In the genomic region with DNA sequence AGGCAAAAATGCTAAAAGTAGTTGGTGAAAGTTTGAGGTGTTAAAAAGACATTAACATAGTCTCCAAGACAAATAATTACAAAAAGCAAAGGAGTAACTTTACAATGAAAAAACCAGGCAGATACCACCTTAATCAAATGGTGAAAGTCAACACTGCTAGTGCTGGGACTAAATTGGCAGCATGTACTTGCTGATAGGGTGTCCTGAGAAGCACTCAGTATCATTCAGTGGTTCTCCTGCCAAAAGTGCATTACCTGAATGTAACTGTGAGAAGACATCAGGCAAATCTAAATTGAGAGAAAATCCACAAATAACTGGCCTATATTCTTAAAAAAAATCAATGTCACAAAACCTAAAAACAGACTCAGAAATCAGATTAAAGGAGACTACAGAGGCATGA, we compare ENCODE assay signal across 34 cellular contexts.
"Had no signal": no experiment of that assay in that cellular context is flagged by ENCODE, and none has a peak within 500 bp of the region (broad histone marks: within the 10 kb centered on the region; RNA-seq: fewer than 3 reads in every experiment).

No MANE protein-coding gene starts in this region.

- H3K27ac Mint-ChIP-seq: activated B cell treated with CpG ODN at 0.5 μM for 24 hours; activated CD8-positive, alpha-beta T cell treated with anti-CD3 and anti-CD28 coated beads for 36 hours; activated naive CD4-positive, alpha-beta T cell treated with anti-CD3 and anti-CD28 coated beads for 36 hours; activated naive CD4-positive, alpha-beta T cell treated with anti-CD3 and anti-CD28 coated beads, Interleukin-2, amount 50 U/mL, for 24 hours; activated naive CD8-positive, alpha-beta T cell treated with anti-CD3 and anti-CD28 coated beads for 36 hours; activated naive CD8-positive, alpha-beta T cell treated with anti-CD3 and anti-CD28 coated beads, Interleukin-2, amount 50 U/mL, for 24 hours; activated T-helper 1 cell treated with anti-CD3 and anti-CD28 coated beads, Interleukin-12 subunit alpha, Interleukin-12 subunit beta, Interleukin-2, Interleukin-4 antibody, amounts not matched to agents 30 ng/mL and 10 ng/mL and 1 ng/mL, durations not matched to agents 14 hours and 24 hours and 36 hours; activated T-helper 2 cell treated with anti-CD3 and anti-CD28 coated beads, Interferon-gamma antibody, Interleukin-2, Interleukin-4, amounts not matched to agents 10 μg/mL and 5 μg/mL and 100 μg/mL, durations not matched to agents 14 hours and 24 hours and 36 hours; dendritic cell treated with granulocyte-macrophage colony-stimulating factor and Interleukin-4, amounts not matched to agents 40 ng/mL and 50 ng/mL, for 4 days; endodermal cell; T-helper 2 cell treated with Interferon-gamma antibody and Interleukin-4, amounts not matched to agents 5 μg/mL and 100 μg/mL, for 36 hours had no signal

- H3K27me3 Mint-ChIP-seq: activated B cell treated with CpG ODN at 0.5 μM for 24 hours; activated CD8-positive, alpha-beta T cell treated with anti-CD3 and anti-CD28 coated beads for 36 hours; activated naive CD4-positive, alpha-beta T cell treated with anti-CD3 and anti-CD28 coated beads, Interleukin-2, amount 50 U/mL, for 24 hours; activated naive CD8-positive, alpha-beta T cell treated with anti-CD3 and anti-CD28 coated beads for 36 hours; activated naive CD8-positive, alpha-beta T cell treated with anti-CD3 and anti-CD28 coated beads, Interleukin-2, amount 50 U/mL, for 24 hours; dendritic cell treated with granulocyte-macrophage colony-stimulating factor and Interleukin-4, amounts not matched to agents 40 ng/mL and 50 ng/mL, for 4 days; T-helper 17 cell had no signal

- H3K4me3 Mint-ChIP-seq: activated B cell treated with CpG ODN at 0.5 μM for 24 hours; activated CD8-positive, alpha-beta T cell treated with anti-CD3 and anti-CD28 coated beads for 36 hours; activated naive CD4-positive, alpha-beta T cell treated with anti-CD3 and anti-CD28 coated beads for 36 hours; activated naive CD4-positive, alpha-beta T cell treated with anti-CD3 and anti-CD28 coated beads, Interleukin-2, amount 50 U/mL, for 24 hours; activated naive CD8-positive, alpha-beta T cell treated with anti-CD3 and anti-CD28 coated beads for 36 hours; activated naive CD8-positive, alpha-beta T cell treated with anti-CD3 and anti-CD28 coated beads, Interleukin-2, amount 50 U/mL, for 24 hours; activated T-helper 1 cell treated with anti-CD3 and anti-CD28 coated beads, Interleukin-12 subunit alpha, Interleukin-12 subunit beta, Interleukin-2, Interleukin-4 antibody, amounts not matched to agents 30 ng/mL and 10 ng/mL and 1 ng/mL, durations not matched to agents 14 hours and 24 hours and 36 hours; dendritic cell treated with granulocyte-macrophage colony-stimulating factor and Interleukin-4, amounts not matched to agents 40 ng/mL and 50 ng/mL, for 4 days; endodermal cell; T-helper 17 cell; T-helper 2 cell treated with Interferon-gamma antibody and Interleukin-4, amounts not matched to agents 5 μg/mL and 100 μg/mL, for 36 hours had no signal

- H3K27ac ChIP-seq: adrenal gland, body of pancreas, coronary artery, dorsolateral prefrontal cortex, WERI-Rb-1 had no signal

- H3K9me3 Mint-ChIP-seq: activated CD8-positive, alpha-beta T cell treated with anti-CD3 and anti-CD28 coated beads for 36 hours; activated naive CD4-positive, alpha-beta T cell treated with anti-CD3 and anti-CD28 coated beads for 36 hours; activated naive CD4-positive, alpha-beta T cell treated with anti-CD3 and anti-CD28 coated beads, Interleukin-2, amount 50 U/mL, for 24 hours; activated naive CD8-positive, alpha-beta T cell treated with anti-CD3 and anti-CD28 coated beads for 36 hours; activated naive CD8-positive, alpha-beta T cell treated with anti-CD3 and anti-CD28 coated beads, Interleukin-2, amount 50 U/mL, for 24 hours; activated T-helper 1 cell treated with anti-CD3 and anti-CD28 coated beads, Interleukin-12 subunit alpha, Interleukin-12 subunit beta, Interleukin-2, Interleukin-4 antibody, amounts not matched to agents 30 ng/mL and 10 ng/mL and 1 ng/mL, durations not matched to agents 14 hours and 24 hours and 36 hours; activated T-helper 2 cell treated with anti-CD3 and anti-CD28 coated beads, Interferon-gamma antibody, Interleukin-2, Interleukin-4, amounts not matched to agents 10 μg/mL and 5 μg/mL and 100 μg/mL, durations not matched to agents 14 hours and 24 hours and 36 hours; dendritic cell treated with granulocyte-macrophage colony-stimulating factor and Interleukin-4, amounts not matched to agents 40 ng/mL and 50 ng/mL, for 4 days; T-helper 2 cell treated with Interferon-gamma antibody and Interleukin-4, amounts not matched to agents 5 μg/mL and 100 μg/mL, for 36 hours had no signal

- H3K4me1 Mint-ChIP-seq: activated B cell treated with CpG ODN at 0.5 μM for 24 hours; activated naive CD8-positive, alpha-beta T cell treated with anti-CD3 and anti-CD28 coated beads, Interleukin-2, amount 50 U/mL, for 24 hours; endodermal cell had no signal

- H3K4me1 ChIP-seq: adrenal gland, body of pancreas had no signal

- H3K9me3 ChIP-seq: adrenal gland, body of pancreas had no signal

- H3K4me3 ChIP-seq: adrenal gland, body of pancreas, coronary artery, dorsolateral prefrontal cortex had no signal

- FAIRE-seq: frontal cortex had no signal

- DNase-seq: activated B cell treated with CpG ODN at 0.5 μM for 24 hours; activated CD4-positive, alpha-beta T cell treated with anti-CD3 and anti-CD28 coated beads for 48 hours; activated CD4-positive, alpha-beta T cell treated with anti-CD3 and anti-CD28 coated beads, Interleukin-2, amount 50 U/mL, for 1 hour; activated CD4-positive, alpha-beta T cell treated with anti-CD3 and anti-CD28 coated beads, Interleukin-2, amount 50 U/mL, for 48 hours; activated CD8-positive, alpha-beta memory T cell treated with anti-CD3 and anti-CD28 coated beads for 24 hours; activated CD8-positive, alpha-beta T cell treated with anti-CD3 and anti-CD28 coated beads for 36 hours; activated effector memory CD4-positive, alpha-beta T cell treated with anti-CD3 and anti-CD28 coated beads, Interleukin-2, amount 50 U/mL, for 16 hours; activated naive CD4-positive, alpha-beta T cell treated with anti-CD3 and anti-CD28 coated beads for 36 hours; activated naive CD8-positive, alpha-beta T cell treated with anti-CD3 and anti-CD28 coated beads for 36 hours; activated naive CD8-positive, alpha-beta T cell treated with anti-CD3 and anti-CD28 coated beads, Interleukin-2, amount 50 U/mL, for 24 hours; activated T-cell treated with anti-CD3 and anti-CD28 coated beads, Interleukin-2, amount 50 U/mL, for 48 hours; adrenal gland; amygdala; aorta; body of pancreas; central memory CD4-positive, alpha-beta T cell; dorsolateral prefrontal cortex; effector memory CD4-positive, alpha-beta T cell; endodermal cell; foreskin fibroblast; head of caudate nucleus; T-helper 1 cell; T-helper 17 cell; T1000; WERI-Rb-1 had no signal

- ATAC-seq: activated CD4-positive, CD25-positive, alpha-beta regulatory T cell treated with anti-CD3 and anti-CD28 coated beads, Interleukin-2, amount 50 U/mL, for 24 hours; activated CD8-positive, alpha-beta T cell treated with anti-CD3 and anti-CD28 coated beads for 36 hours; activated naive CD8-positive, alpha-beta T cell treated with anti-CD3 and anti-CD28 coated beads, Interleukin-2, amount 50 U/mL, for 24 hours; body of pancreas; esophagus mucosa; T-helper 17 cell had no signal

- H3K27me3 ChIP-seq: adrenal gland, body of pancreas, dorsolateral prefrontal cortex had no signal
